ENCODE assay signal across 13 cellular contexts in genomic region chr11:35178862-35179261, GRCh38. TPM values are rescaled to one million over a fixed set of nuclear protein-coding genes. Genes with fewer than 3 reads are reported as not detected.
DNase-seq lines count a peak whose midpoint lies in the region; ATAC-seq and TF ChIP-seq lines count a peak whose summit lies in the region.
"Had no signal": no experiment of that assay in that cellular context is flagged by ENCODE, and none has a peak within 500 bp of the region (broad histone marks: within the 10 kb centered on the region; RNA-seq: fewer than 3 reads in every experiment).

No MANE protein-coding gene starts in this region.

- H3K36me3 ChIP-seq in GM23248 (ENCODE audit: low read depth) (peaks cover 72% of the 10 kb centered on the region), RWPE2 (ENCODE audit: low read depth) (peaks cover 86% of the 10 kb centered on the region), colonic mucosa (no peaks in the 10 kb centered on the region), MG63 (peaks cover 89% of the 10 kb centered on the region)

- no peak overlapping the region for H2AFZ ChIP-seq in GM23248

- H3K27me3 ChIP-seq in GM23248 (replicated peaks; ENCODE audit: insufficient read depth) (no peaks in the 10 kb centered on the region), RWPE2 (ENCODE audit: insufficient read depth, poor library complexity, severe bottlenecking) (no peaks in the 10 kb centered on the region), colonic mucosa (no peaks in the 10 kb centered on the region), MG63 (no peaks in the 10 kb centered on the region)
- H3K27me3 ChIP-seq: thyroid gland had no signal

- peak overlapping the region; percentile 86 for H3K27ac ChIP-seq in GM23248
- H3K27ac ChIP-seq in RWPE2 (ENCODE audit: poor library complexity, severe bottlenecking): peak overlapping the region; percentile 66
- H3K27ac ChIP-seq in colonic mucosa: peak overlapping the region; percentile 62

- H3F3A ChIP-seq in GM23248 (ENCODE audit: insufficient read depth): peaks cover 91% of the 10 kb centered on the region

- no peaks in the 10 kb centered on the region for H4K20me1 ChIP-seq in GM23248 (ENCODE audit: insufficient read depth)

- H3K4me1 ChIP-seq in GM23248 (ENCODE audit: insufficient read depth): peaks cover 72% of the 10 kb centered on the region
- H3K4me1 ChIP-seq in RWPE2 (ENCODE audit: insufficient read depth, poor library complexity, severe bottlenecking): peaks cover 41% of the 10 kb centered on the region
- peaks cover 25% of the 10 kb centered on the region for H3K4me1 ChIP-seq in colonic mucosa

- H3K9me3 ChIP-seq in GM23248 (ENCODE audit: low read depth) (no peaks in the 10 kb centered on the region), RWPE2 (ENCODE audit: severe bottlenecking) (no peaks in the 10 kb centered on the region), colonic mucosa (no peaks in the 10 kb centered on the region), MG63 (no peaks in the 10 kb centered on the region)
- H3K9me3 ChIP-seq: thyroid gland had no signal

- intact Hi-C loops in colonic mucosa (cut with DNase I): no loop called here

- H3K4me2 ChIP-seq in GM23248 (ENCODE audit: unreplicated experiment): peak overlapping the region; percentile 46

- in situ Hi-C loops in GM23248 (cut with MboI): no loop called here

- TF ChIP-seq CTCF in RWPE2 (IDR thresholded peaks at IDR 0.05; ENCODE audit: poor library complexity, severe bottlenecking) (no peak), colonic mucosa (IDR thresholded peaks at IDR 0.05) (no peak), GM10266 (IDR thresholded peaks at IDR 0.05; ENCODE audit: control insufficient read depth, insufficient read depth, low read depth, missing control alignments) (no peak)

- ATAC-seq in RWPE2 (ENCODE audit: low read depth): peak; percentile 83
- ATAC-seq: K562 had no signal

- H3K4me3 ChIP-seq in GM23248: no peak overlapping the region
- no peak overlapping the region for H3K4me3 ChIP-seq in RWPE2 (ENCODE audit: severe bottlenecking)
- no peak overlapping the region for H3K4me3 ChIP-seq in colonic mucosa
- no peak overlapping the region for H3K4me3 ChIP-seq in MG63
- H3K4me3 ChIP-seq: K562, thyroid gland had no signal

- no peaks in the 10 kb centered on the region for H3K9me2 ChIP-seq in GM23248 (ENCODE audit: insufficient read depth)

- H3K9ac ChIP-seq in GM23248 (peak overlapping the region; percentile 65), colonic mucosa (ENCODE audit: low read depth in 2 of 2, low read length in 2 of 2) (no peak overlapping the region)

- DNase-seq in GM23248 (peak; percentile 80), RWPE2 (ENCODE audit: low spot score) (no peak), colonic mucosa (no peak), renal cortical epithelial cell (ENCODE audit: low read depth) (peak; percentile 50), NCI-H82 (lab: John Stamatoyannopoulos, UW) (no peak), NCI-H2196 treated with DMSO at 0.1 percent for 48 hours (lab: John Stamatoyannopoulos, UW; ENCODE audit: unreplicated experiment) (no peak), GM10266 (ENCODE audit: extremely low spot score) (no peak), MG63 (no peak)
- DNase-seq: aorta, foreskin melanocyte, NCI-H510A had no signal

- peaks cover 92% of the 10 kb centered on the region for H3K79me2 ChIP-seq in GM23248 (ENCODE audit: insufficient read depth)

- WGBS in GM23248 (ENCODE audit: low coverage in 1 of 2, low lambda C conversion rate in 2 of 2, missing lambda C conversion rate in 2 of 2), 2 experiments: 33 to 38% methylated on average over 2 of the region's 2 CpGs

RNA-seq across cellular contexts. Expression of gene CD44, which starts 39.9 kb away (rescaled TPM):
- total RNA-seq in GM23248 (2014; rRNA removed; shearing (Covaris generic)): 405 and 506 TPM in 2 replicates
- polyA plus RNA-seq in GM23248 (2016; fragmentation: Nextera tagmentation; extraction: Ambion mirVana): 519 and 523 TPM in 2 replicates
- total RNA-seq in colonic mucosa (100 to 1,000 TPM; 152 to 171 TPM), renal cortical epithelial cell (259 and 461 TPM in 2 replicates)
- total RNA-seq in MG63 (2014; rRNA removed; shearing (Covaris generic); ENCODE audit: low replicate concordance): 1,423 and 1,833 TPM in 2 replicates

Comparison
In these comparisons a context has a peak if more than half of its experiments do, and no peak if none do; other contexts are left out.
1. DNase-seq: peak in GM23248 (single experiment) and renal cortical epithelial cell (single experiment); none in RWPE2 (single experiment), colonic mucosa (single experiment), NCI-H82 (single experiment), NCI-H2196 treated with DMSO at 0.1 percent for 48 hours (single experiment), GM10266 (single experiment) and MG63 (single experiment).
2. Peak in every context shown above with its lines, with median percentiles within 50 percentile points of each other: H3K27ac ChIP-seq.